Comparison of ENCODE assay signal across 8 cellular contexts in genomic region chr16:69330286-69331109, GRCh38.
DNase-seq lines count a peak whose midpoint lies in the region; ATAC-seq lines count a peak whose summit lies in the region.

Gene PDF (minus strand): TSS chr16:69330588. CDS start chr16:69330570, 18 bp downstream.

- ATAC-seq in GM19043 (IDR thresholded peaks at IDR 0.05; ENCODE audit: low read depth, unreplicated experiment) (peak; percentile 91), HG03354 (IDR thresholded peaks at IDR 0.05; ENCODE audit: poor library complexity, severe bottlenecking, unreplicated experiment) (peak; percentile 95)

- DNase-seq in AML-193 (lab: John Stamatoyannopoulos, UW) = peak; percentile 76 to 86
- DNase-seq in NCI-H446 (lab: John Stamatoyannopoulos, UW) = peak; percentile 66 to 88
- DNase-seq in activated CD4-positive, CD25-positive, alpha-beta regulatory T cell treated with anti-CD3 and anti-CD28 coated beads, Interleukin-2, amount 50 U/mL, for 72 hours = peak; percentile 83
- peak; percentile 93 for DNase-seq in cerebellar cortex (ENCODE audit: low spot score)
- peak; percentile 97 for DNase-seq in islet precursor cell
- DNase-seq in stimulated activated CD4-positive, alpha-beta T cell treated with anti-CD3 and anti-CD28 coated beads, Interleukin-12 subunit alpha, Interleukin-12 subunit beta, amount 100 ng/mL, for 4 hours = peak; percentile 82

Comparison
In these comparisons a context has a peak if more than half of its experiments do, and no peak if none do; other contexts are left out.
1. Peak in every context shown above with its lines: DNase-seq and ATAC-seq.